In the genomic region with DNA sequence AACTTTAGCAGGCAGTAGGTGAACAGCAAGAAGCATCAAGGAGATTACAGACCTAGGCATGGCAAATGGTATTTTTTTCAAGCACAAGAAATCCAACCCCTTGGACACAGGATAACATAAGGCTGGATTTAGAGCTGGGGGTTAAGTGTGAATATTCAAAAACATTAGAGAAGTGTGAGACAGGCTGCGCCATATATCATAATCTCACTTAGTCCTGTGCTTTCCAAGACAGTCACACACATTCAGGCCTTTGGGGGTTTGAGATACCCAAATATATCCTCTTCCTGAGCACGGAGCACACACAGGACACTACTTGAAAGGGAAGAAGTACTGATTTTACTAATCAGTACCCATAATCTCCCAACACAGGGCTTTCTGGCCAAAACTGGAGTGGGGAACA, we compare ENCODE assay signal across 23 cellular contexts.
"Had no signal": no experiment of that assay in that cellular context is flagged by ENCODE, and none has a peak within 500 bp of the region (broad histone marks: within the 10 kb centered on the region; RNA-seq: fewer than 3 reads in every experiment).

No MANE protein-coding gene starts in this region.

- H3K27ac ChIP-seq: stomach, suprapubic skin, testis, thoracic aorta, thyroid gland, tibial artery, tibial nerve, transverse colon, upper lobe of left lung, upper lobe of right lung, uterus, vagina had no signal

- H3K4me3 ChIP-seq: stomach, suprapubic skin, testis, thoracic aorta, thyroid gland, tibial artery, tibial nerve, transverse colon, upper lobe of left lung, upper lobe of right lung, uterus, vagina had no signal

- H3K36me3 ChIP-seq: stomach, suprapubic skin, thoracic aorta, thyroid gland, tibial artery, tibial nerve, transverse colon, upper lobe of left lung, upper lobe of right lung, uterus, vagina had no signal

- H3K27me3 ChIP-seq: stomach, suprapubic skin, testis, thyroid gland, tibial artery, tibial nerve, transverse colon, upper lobe of left lung, upper lobe of right lung, uterus, vagina had no signal

- H3K4me1 ChIP-seq: stomach, suprapubic skin, testis, thyroid gland, tibial artery, tibial nerve, transverse colon, upper lobe of left lung, upper lobe of right lung, uterus, vagina had no signal

- DNase-seq: stimulated activated CD4-positive, alpha-beta T cell treated with anti-CD3 and anti-CD28 coated beads, Interleukin-2, amount 100 ng/mL, for 48 hours; stimulated activated CD4-positive, alpha-beta T cell treated with anti-CD3 and anti-CD28 coated beads, Interleukin-4, amount 100 ng/mL, for 1 hour; stimulated activated CD4-positive, alpha-beta T cell treated with anti-CD3 and anti-CD28 coated beads, Interleukin-4, amount 100 ng/mL, for 24 hours; stimulated activated CD4-positive, alpha-beta T cell treated with anti-CD3 and anti-CD28 coated beads, Interleukin-4, amount 100 ng/mL, for 4 hours; stimulated activated CD8-positive, alpha-beta memory T cell treated with anti-CD3 and anti-CD28 coated beads, Interleukin-4, amount 100 ng/mL, for 48 hours; stimulated activated naive B cell treated with anti-CD40 and anti-IgM and Interleukin-4, amounts not matched to agents 10 μg/mL and 1 μg/mL and 100 μg/mL, for 72 hours; stimulated activated naive CD4-positive, alpha-beta T cell; stimulated activated naive CD4-positive, alpha-beta T cell treated with Interleukin-2 at 50 U/mL for 16 hours; stimulated activated naive CD8-positive, alpha-beta T cell treated with anti-CD3 and anti-CD28 coated beads, Interleukin-15, amount 100 ng/mL, for 72 hours; stimulated activated naive CD8-positive, alpha-beta T cell treated with anti-CD3 and anti-CD28 coated beads, Interleukin-15, Interleukin-2, amounts not matched to agents 100 U/mL and 50 U/mL, for 24 hours; stomach; substantia nigra; testis; thyroid gland; tibial artery; transverse colon; upper lobe of left lung; upper lobe of right lung; uterus had no signal

- H3K9me3 ChIP-seq: stomach, suprapubic skin, testis, thoracic aorta, thyroid gland, tibial artery, tibial nerve, transverse colon, upper lobe of left lung, upper lobe of right lung, uterus, vagina had no signal
